8 cellular contexts compared by ENCODE assay signal in genomic region chr15:40436116-40436891, GRCh38. TPM values are rescaled to one million over a fixed set of nuclear protein-coding genes. Genes with fewer than 3 reads are reported as not detected.
A peak's percentile ranks its signal among the peaks of the same experiment; 100 is the strongest.
DNase-seq lines count a peak whose midpoint lies in the region; ATAC-seq and TF ChIP-seq lines count a peak whose summit lies in the region.

No MANE protein-coding gene starts in this region.

- H3K23ac ChIP-seq in mesendoderm (ENCODE audit: low read length): peak overlapping the region; percentile 57

- peak overlapping the region; percentile 94 for H3K4me3 Mint-ChIP-seq in GM23338

- H3K27me3 Mint-ChIP-seq in GM23338 (ENCODE audit: insufficient read depth, low read depth, poor library complexity): peaks cover 46% of the 10 kb centered on the region

- H4K8ac ChIP-seq in mesendoderm (ENCODE audit: low read depth, low read length): no peak overlapping the region

- 5 to 10% methylated on average over 8 to 35 of the region's 39 CpGs for WGBS in body of pancreas, 2 donors
- WGBS in mesendoderm (ENCODE audit: extremely low coverage, insufficient coverage, low lambda C conversion rate): no CpG with 5 or more reads among the region's 39 CpGs

- H3K9me2 ChIP-seq in GM23338 (ENCODE audit: insufficient read depth): no peaks in the 10 kb centered on the region

- CTCF ChIA-PET in A673 (lab: Charles Lee): interaction anchor here (0.6 kb wide), 1 partner anchor 94 kb away, joined by 4 read pairs; no protein-coding TSS in a partner anchor

- H4K20me1 ChIP-seq in GM23338 (replicated peaks; ENCODE audit: insufficient read depth): no peaks in the 10 kb centered on the region

- no peak overlapping the region for H4K5ac ChIP-seq in mesendoderm (ENCODE audit: low read length)

- H3K79me1 ChIP-seq in mesendoderm (ENCODE audit: low read length): no peaks in the 10 kb centered on the region

- H3F3A ChIP-seq in GM23338 (replicated peaks; ENCODE audit: low read depth): 0 out of 2 replicates have a peak, but pooled peaks cover 9% of the 10 kb centered on the region

- POLR2A ChIA-PET in A673 (lab: Charles Lee; ENCODE audit: low non-redundant PET): no interaction called here

- H2BK15ac ChIP-seq in mesendoderm (replicated peaks; ENCODE audit: low read depth): no peak overlapping the region

- ATAC-seq in GM23338: peak; percentile 7
- ATAC-seq in body of pancreas: no peak
- no peak for ATAC-seq in GM18511 (IDR thresholded peaks at IDR 0.05; ENCODE audit: unreplicated experiment)

- H3K27ac Mint-ChIP-seq in GM23338: no peak overlapping the region

- peak overlapping the region; percentile 94 for H2AFZ ChIP-seq in GM23338

- H3K4me2 ChIP-seq in GM23338 (peak overlapping the region; percentile 100), mesendoderm (ENCODE audit: low read length) (peak overlapping the region; percentile 99)

- no peaks in the 10 kb centered on the region for H3K36me3 Mint-ChIP-seq in GM23338 (ENCODE audit: low read depth)

- no TSS peak for BruUV-seq in A673 (replicated peaks; lab: Mats Ljungman, UMichigan)

- peaks cover 38% of the 10 kb centered on the region for H3K4me1 Mint-ChIP-seq in GM23338

- intact Hi-C loops in A673 (cut with micrococcal nuclease; ENCODE audit: unreplicated experiment) (no loop called here), body of pancreas (cut with DNase I) (no loop called here)

- H2BK120ac ChIP-seq in mesendoderm (ENCODE audit: low read depth, low read length): no peak overlapping the region

- H3K9me3 ChIP-seq in A673 (ENCODE audit: low read depth, low read length, poor library complexity, severe bottlenecking) (no peaks in the 10 kb centered on the region), body of pancreas (no peaks in the 10 kb centered on the region)

- H2BK5ac ChIP-seq in mesendoderm (ENCODE audit: low read length): peak overlapping the region; percentile 65

- no peak for TF ChIP-seq POLR2A in body of pancreas (IDR thresholded peaks at IDR 0.05)

- H3K56ac ChIP-seq in mesendoderm (ENCODE audit: low read length): peak overlapping the region; percentile 97

- no peaks in the 10 kb centered on the region for H3K27me3 ChIP-seq in A673 (replicated peaks; ENCODE audit: insufficient read depth, low read depth, low read length, poor library complexity)
- H3K27me3 ChIP-seq in GM23338 (ENCODE audit: insufficient read depth): peaks cover 38% of the 10 kb centered on the region
- no peaks in the 10 kb centered on the region for H3K27me3 ChIP-seq in body of pancreas
- H3K27me3 ChIP-seq in mesendoderm (ENCODE audit: insufficient read depth, low read length, poor library complexity): no peaks in the 10 kb centered on the region

- H3K4me3 ChIP-seq in A673 (ENCODE audit: low read depth, low read length, poor library complexity, severe bottlenecking) (peak overlapping the region; percentile 50), GM23338 (peak overlapping the region; percentile 82), body of pancreas (peak overlapping the region in 1 of 2 donors; percentile 8), mesendoderm (ENCODE audit: low read length) (peak overlapping the region; percentile 74)

- peak overlapping the region; percentile 55 for H2AK5ac ChIP-seq in mesendoderm (ENCODE audit: low read length)

- H3K4me1 ChIP-seq in A673 (ENCODE audit: insufficient read depth, low read length, poor library complexity, severe bottlenecking) (peaks cover 32% of the 10 kb centered on the region), GM23338 (ENCODE audit: insufficient read depth) (peaks cover 36% of the 10 kb centered on the region), body of pancreas (peaks cover 33% of the 10 kb centered on the region), mesendoderm (ENCODE audit: control insufficient read depth, low read depth, low read length) (peaks cover 26% of the 10 kb centered on the region)

- H3K4ac ChIP-seq in mesendoderm (ENCODE audit: low read depth, low read length): peak overlapping the region; percentile 77

- H3K27ac ChIP-seq in A673 (ENCODE audit: low read depth, low read length, poor library complexity, severe bottlenecking) (peak overlapping the region; percentile 42), GM23338 (ENCODE audit: low read depth) (no peak overlapping the region), body of pancreas (no peak overlapping the region), mesendoderm (ENCODE audit: low read depth, low read length) (no peak overlapping the region)

- TF ChIP-seq CTCF in A673 (conservative IDR thresholded peaks at IDR 0.05; ENCODE audit: low read depth, low read length) (no peak), GM23338 (conservative IDR thresholded peaks at IDR 0.05; ENCODE audit: low read depth in 2 of 2) (no peak), body of pancreas (IDR thresholded peaks at IDR 0.05) (no peak)

- peak overlapping the region; percentile 24 for H3K18ac ChIP-seq in mesendoderm (ENCODE audit: low read length)

- peak overlapping the region; percentile 87 for H3K9ac ChIP-seq in mesendoderm (ENCODE audit: low read length)

- H3K36me3 ChIP-seq in A673 (ENCODE audit: insufficient read depth, low read length, poor library complexity, severe bottlenecking) (no peaks in the 10 kb centered on the region), GM23338 (ENCODE audit: insufficient read depth) (no peaks in the 10 kb centered on the region), body of pancreas (replicated peaks in 1 of 2; ENCODE audit: insufficient read depth in 1 of 2, low read depth in 2 of 2) (no peaks in the 10 kb centered on the region), mesendoderm (ENCODE audit: control insufficient read depth, insufficient read depth, low read length) (no peaks in the 10 kb centered on the region)

- 0 out of 2 replicates have a peak, but pooled peaks cover 2% of the 10 kb centered on the region for H3K79me2 ChIP-seq in GM23338 (replicated peaks; ENCODE audit: insufficient read depth)
- peaks cover 1% of the 10 kb centered on the region for H3K79me2 ChIP-seq in mesendoderm (ENCODE audit: control insufficient read depth, insufficient read depth, low read length)

- DNase-seq in A673 (ENCODE audit: low spot score) (peak; percentile 33), GM23338 (ENCODE audit: low spot score) (peak; percentile 63), body of pancreas (peak in 3 of 4 donors; percentile 16 to 54 (median 47)), mesendoderm (no peak), HT-29 (ENCODE audit: low spot score) (no peak), NCI-H510A (lab: John Stamatoyannopoulos, UW) (no peak), NCI-H226 (no peak)

- H3K9me3 Mint-ChIP-seq in GM23338: no peaks in the 10 kb centered on the region

TF ChIP-seq in GM23338, 12 proteins besides CTCF, POLR2A, EP300 and RAD21 (continues in another document):
- TF ChIP-seq EZH2 (IDR thresholded peaks at IDR 0.05; ENCODE audit: low read depth, unreplicated experiment): no peak
- no peak for TF ChIP-seq ETS1 (IDR thresholded peaks at IDR 0.05)
- no peak for TF ChIP-seq STAT1 (IDR thresholded peaks at IDR 0.05; ENCODE audit: unreplicated experiment)

RNA-seq across cellular contexts. Expression of gene BAHD1, which starts 4.4 kb away (rescaled TPM):
- total RNA-seq in A673 (2021) (32.7 and 33.5 TPM in 2 replicates), body of pancreas (10 to 100 TPM; 10.1 to 16.2 TPM)
- total RNA-seq in GM23338 (2014; rRNA removed; shearing (Covaris generic)): 32.4 and 40.1 TPM in 2 replicates
- 11.2 and 11.6 TPM in 2 replicates for polyA plus RNA-seq in GM23338 (2016; fragmentation: Nextera tagmentation; extraction: Ambion mirVana)
- 19.9 TPM for polyA plus RNA-seq in mesendoderm (2013, experiment 1 of 2)
- polyA plus RNA-seq in mesendoderm (2013, experiment 2 of 2): 20.3 TPM
- total RNA-seq in HT-29 (2014; rRNA removed; shearing (Covaris generic)): 26.6 and 26.7 TPM in 2 replicates

RNA-seq across cellular contexts. Expression of gene IVD, which starts 30.7 kb away (rescaled TPM):
- 51.8 and 62.0 TPM in 2 replicates for total RNA-seq in A673 (2021)
- 64.0 and 75.4 TPM in 2 replicates for total RNA-seq in GM23338 (2014; rRNA removed; shearing (Covaris generic))
- 53.5 and 54.1 TPM in 2 replicates for polyA plus RNA-seq in GM23338 (2016; fragmentation: Nextera tagmentation; extraction: Ambion mirVana)
- 10 to 100 TPM; 30.3 to 34.0 TPM for total RNA-seq in body of pancreas
- polyA plus RNA-seq in mesendoderm (2013, experiment 1 of 2): 29.0 TPM
- 29.9 TPM for polyA plus RNA-seq in mesendoderm (2013, experiment 2 of 2)
- 38.8 and 44.6 TPM in 2 replicates for total RNA-seq in HT-29 (2014; rRNA removed; shearing (Covaris generic))

RNA-seq across cellular contexts. Expression of gene CHST14, which starts 34.5 kb away (rescaled TPM):
- total RNA-seq in A673 (2021): 14.3 and 17.6 TPM in 2 replicates
- 15.6 and 17.9 TPM in 2 replicates for total RNA-seq in GM23338 (2014; rRNA removed; shearing (Covaris generic))
- polyA plus RNA-seq in GM23338 (2016; fragmentation: Nextera tagmentation; extraction: Ambion mirVana): 8.4 and 10.0 TPM in 2 replicates
- total RNA-seq in body of pancreas: 1 to 10 TPM; 4.7 to 8.6 TPM
- 12.4 TPM for polyA plus RNA-seq in mesendoderm (2013, experiment 1 of 2)
- polyA plus RNA-seq in mesendoderm (2013, experiment 2 of 2): 12.4 TPM
- 8.6 and 9.0 TPM in 2 replicates for total RNA-seq in HT-29 (2014; rRNA removed; shearing (Covaris generic))

RNA-seq across cellular contexts. Expression of gene KNSTRN, which starts 53.8 kb away (rescaled TPM):
- 115 and 121 TPM in 2 replicates for total RNA-seq in A673 (2021)
- 67.9 and 76.4 TPM in 2 replicates for total RNA-seq in GM23338 (2014; rRNA removed; shearing (Covaris generic))
- 62.7 and 80.4 TPM in 2 replicates for polyA plus RNA-seq in GM23338 (2016; fragmentation: Nextera tagmentation; extraction: Ambion mirVana)
- 1 to 10 TPM; 3.3 to 5.7 TPM for total RNA-seq in body of pancreas
- polyA plus RNA-seq in mesendoderm (2013, experiment 1 of 2): 59.1 TPM
- 60.3 TPM for polyA plus RNA-seq in mesendoderm (2013, experiment 2 of 2)
- 58.7 and 72.9 TPM in 2 replicates for total RNA-seq in HT-29 (2014; rRNA removed; shearing (Covaris generic))

Comparison
In these comparisons a context has a peak if more than half of its experiments do, and no peak if none do; other contexts are left out.
1. DNase-seq: peak in A673 (single experiment), GM23338 (single experiment) and body of pancreas (3 of 4); none in mesendoderm (single experiment), HT-29 (single experiment), NCI-H510A (single experiment) and NCI-H226 (single experiment).